ENCODE assay signal across 8 cellular contexts in genomic region chr12:12724421-12725085, GRCh38. TPM values are rescaled to one million over a fixed set of nuclear protein-coding genes. Genes with fewer than 3 reads are reported as not detected.
DNase-seq lines count a peak whose midpoint lies in the region; ATAC-seq and TF ChIP-seq lines count a peak whose summit lies in the region.

No MANE protein-coding gene starts in this region.

- H3K4me2 ChIP-seq in HCT116 (ENCODE audit: low read length), result peak overlapping the region; percentile 98

- H3K4me1 ChIP-seq in HCT116 (ENCODE audit: control insufficient read depth in 1 of 2, insufficient read depth in 2 of 2, low read length in 2 of 2), result peaks cover 31 to 36% of the 10 kb centered on the region in 2 experiments
- peaks cover 21% of the 10 kb centered on the region for H3K4me1 ChIP-seq in SJSA1 (replicated peaks)
- peaks cover 36% of the 10 kb centered on the region for H3K4me1 ChIP-seq in neuron (ENCODE audit: insufficient read depth, low read length)

- POLR2A ChIA-PET in HCT116 (lab: Charles Lee), result interaction anchor here (0.8 to 2.6 kb wide), 2 partner anchors 9 to 368 kb away, joined by 3 to 21 read pairs; partner anchors contain the start of gene CDKN1B

- no peaks in the 10 kb centered on the region for H3K9me2 ChIP-seq in HCT116 (ENCODE audit: insufficient read depth)

- H3K27me3 ChIP-seq in HCT116 (ENCODE audit: insufficient read depth, low read length) (no peaks in the 10 kb centered on the region), SJSA1 (replicated peaks) (no peaks in the 10 kb centered on the region), neuron (ENCODE audit: insufficient read depth, low read length) (no peaks in the 10 kb centered on the region)

- H3K9ac ChIP-seq in HCT116 (ENCODE audit: low read length), result peak overlapping the region; percentile 92

- RAD21 ChIA-PET in HCT116 (lab: Charles Lee; ENCODE audit: low non-redundant PET in 1 of 2, low total read pairs in 2 of 2, uncharacterized antibody in 2 of 2, unreplicated experiment in 2 of 2), result interaction anchor here in 1 of 2 experiments (0.7 kb wide), 1 partner anchor 113 kb away, joined by 6 read pairs; no protein-coding TSS in a partner anchor

- TF ChIP-seq CTCF in HCT116 (IDR thresholded peaks at IDR 0.05 in 2 of 3, conservative IDR thresholded peaks at IDR 0.05 in 1 of 3; ENCODE audit: borderline replicate concordance in 1 of 3, insufficient read depth in 1 of 3, low read depth in 2 of 3, low read length in 2 of 3) (no peak), epithelial cell of proximal tubule (conservative IDR thresholded peaks at IDR 0.05; ENCODE audit: low read depth, low read length) (no peak)

- CTCF ChIA-PET in HCT116 (lab: Charles Lee), result interaction anchor here (0.8 to 1.0 kb wide), 2 partner anchors 12 to 112 kb away, joined by 3 to 4 read pairs; no protein-coding TSS in a partner anchor

- TSS peak; percentile 71 for BruUV-seq in HCT116 (replicated peaks; lab: Mats Ljungman, UMichigan)

- intact Hi-C loops in HCT116 (cut with micrococcal nuclease), result loop anchor here (1.0 to 10.0 kb wide), 2 partner anchors 7 to 170 kb away; partner anchors contain the start of genes CDKN1B and GPRC5A

- H3K79me2 ChIP-seq in HCT116 (ENCODE audit: insufficient read depth, low read length), result peaks cover 76% of the 10 kb centered on the region

- DNase-seq in G401 (ENCODE audit: low spot score) (peak; percentile 40), HCT116 (ENCODE audit: low read depth, low spot score) (no peak), SJSA1 (ENCODE audit: low read depth in 1 of 2, low spot score in 2 of 2) (no peak), epithelial cell of proximal tubule (ENCODE audit: low read depth) (no peak), SKM-1 (lab: John Stamatoyannopoulos, UW; ENCODE audit: unreplicated experiment) (no peak), NOMO-1 treated with DMSO at 0.1 percent for 48 hours (lab: John Stamatoyannopoulos, UW; ENCODE audit: unreplicated experiment) (no peak)
- no peak for DNase-seq in stimulated activated CD4-positive, alpha-beta T cell treated with anti-CD3 and anti-CD28 coated beads, Interleukin-2, amount 100 ng/mL, for 48 hours

- peak overlapping the region; percentile 100 for H3K27ac ChIP-seq in HCT116 (ENCODE audit: low read depth, low read length)
- peak overlapping the region; percentile 98 for H3K27ac ChIP-seq in SJSA1

- H2AFZ ChIP-seq in HCT116 (ENCODE audit: low read depth, low read length, poor library complexity, severe bottlenecking) (no peak overlapping the region), neuron (ENCODE audit: low read depth, low read length) (no peak overlapping the region)

- no peak for TF ChIP-seq POLR2A in HCT116 (IDR thresholded peaks at IDR 0.05; ENCODE audit: borderline replicate concordance, extremely low read depth, insufficient read depth, insufficient read length)

- ATAC-seq in HCT116, result peak; percentile 34

- in situ Hi-C loops in G401 (cut with HindIII; ENCODE audit: low sequenced_read_pairs), result no loop called here

- peak overlapping the region; percentile 62 to 81 for H3K4me3 ChIP-seq in HCT116 (replicated peaks in 1 of 2; ENCODE audit: low read depth in 1 of 2, low read length in 2 of 2)
- peak overlapping the region; percentile 64 for H3K4me3 ChIP-seq in SJSA1
- peak overlapping the region; percentile 80 for H3K4me3 ChIP-seq in epithelial cell of proximal tubule (ENCODE audit: low read depth, low read length)
- peak overlapping the region; percentile 77 for H3K4me3 ChIP-seq in neuron (ENCODE audit: low read length)

- H4K20me1 ChIP-seq in HCT116 (ENCODE audit: insufficient read depth), result no peaks in the 10 kb centered on the region

- H3K9me3 ChIP-seq in HCT116 (ENCODE audit: control insufficient read depth in 1 of 2, insufficient read depth in 1 of 2, low read depth in 1 of 2, low read length in 2 of 2) (no peaks in the 10 kb centered on the region), SJSA1 (replicated peaks) (no peaks in the 10 kb centered on the region), neuron (ENCODE audit: low read length) (no peaks in the 10 kb centered on the region)

- TF ChIP-seq RAD21 in HCT116 (IDR thresholded peaks at IDR 0.05; ENCODE audit: low read depth), result no peak

- H3K36me3 ChIP-seq in HCT116 (ENCODE audit: control insufficient read depth in 1 of 2, insufficient read depth in 2 of 2, low read length in 2 of 2) (peaks cover 5 to 9% of the 10 kb centered on the region in 2 experiments), SJSA1 (peaks cover 55% of the 10 kb centered on the region), neuron (ENCODE audit: insufficient read depth, low read length) (peaks cover 39% of the 10 kb centered on the region)

TF ChIP-seq in HCT116, 20 proteins besides CTCF, POLR2A, EP300 and RAD21:
- TF ChIP-seq, protein P1, sequence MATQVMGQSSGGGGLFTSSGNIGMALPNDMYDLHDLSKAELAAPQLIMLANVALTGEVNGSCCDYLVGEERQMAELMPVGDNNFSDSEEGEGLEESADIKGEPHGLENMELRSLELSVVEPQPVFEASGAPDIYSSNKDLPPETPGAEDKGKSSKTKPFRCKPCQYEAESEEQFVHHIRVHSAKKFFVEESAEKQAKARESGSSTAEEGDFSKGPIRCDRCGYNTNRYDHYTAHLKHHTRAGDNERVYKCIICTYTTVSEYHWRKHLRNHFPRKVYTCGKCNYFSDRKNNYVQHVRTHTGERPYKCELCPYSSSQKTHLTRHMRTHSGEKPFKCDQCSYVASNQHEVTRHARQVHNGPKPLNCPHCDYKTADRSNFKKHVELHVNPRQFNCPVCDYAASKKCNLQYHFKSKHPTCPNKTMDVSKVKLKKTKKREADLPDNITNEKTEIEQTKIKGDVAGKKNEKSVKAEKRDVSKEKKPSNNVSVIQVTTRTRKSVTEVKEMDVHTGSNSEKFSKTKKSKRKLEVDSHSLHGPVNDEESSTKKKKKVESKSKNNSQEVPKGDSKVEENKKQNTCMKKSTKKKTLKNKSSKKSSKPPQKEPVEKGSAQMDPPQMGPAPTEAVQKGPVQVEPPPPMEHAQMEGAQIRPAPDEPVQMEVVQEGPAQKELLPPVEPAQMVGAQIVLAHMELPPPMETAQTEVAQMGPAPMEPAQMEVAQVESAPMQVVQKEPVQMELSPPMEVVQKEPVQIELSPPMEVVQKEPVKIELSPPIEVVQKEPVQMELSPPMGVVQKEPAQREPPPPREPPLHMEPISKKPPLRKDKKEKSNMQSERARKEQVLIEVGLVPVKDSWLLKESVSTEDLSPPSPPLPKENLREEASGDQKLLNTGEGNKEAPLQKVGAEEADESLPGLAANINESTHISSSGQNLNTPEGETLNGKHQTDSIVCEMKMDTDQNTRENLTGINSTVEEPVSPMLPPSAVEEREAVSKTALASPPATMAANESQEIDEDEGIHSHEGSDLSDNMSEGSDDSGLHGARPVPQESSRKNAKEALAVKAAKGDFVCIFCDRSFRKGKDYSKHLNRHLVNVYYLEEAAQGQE (IDR thresholded peaks at IDR 0.05; ENCODE audit: low read depth), result no peak
- 0 out of 2 replicates have a peak, but pooled peaks have one; percentile 4 for TF ChIP-seq CBX3 (IDR thresholded peaks at IDR 0.05; ENCODE audit: low read depth)
- no peak for TF ChIP-seq SRF (IDR thresholded peaks at IDR 0.05; ENCODE audit: low read depth)
- TF ChIP-seq EGR1 (IDR thresholded peaks at IDR 0.05; ENCODE audit: low read depth), result peak; percentile 47; the same call in 1 of the 2 replicates
- TF ChIP-seq ZFX (IDR thresholded peaks at IDR 0.05), result peak; percentile 53
- no peak for TF ChIP-seq ELF1 (IDR thresholded peaks at IDR 0.05; ENCODE audit: borderline replicate concordance, low read depth)
- no peak for TF ChIP-seq MAX (IDR thresholded peaks at IDR 0.05)
TF ChIP-seq in HCT116: peak in this region for 3.

RNA-seq across cellular contexts. Expression of gene CDKN1B, which starts 7.4 kb away (rescaled TPM):
- 65.6 and 81.7 TPM in 2 replicates for total RNA-seq in G401 (2014; rRNA removed; shearing (Covaris generic))
- total RNA-seq in HCT116 (2021; ENCODE audit: unreplicated experiment) (33.1 TPM), epithelial cell of proximal tubule (14.3 and 41.7 TPM in 2 replicates)
- 13.9 and 17.1 TPM in 2 replicates for polyA plus RNA-seq in HCT116 (2012)
- total RNA-seq in SJSA1 (2014; rRNA removed; shearing (Covaris generic)), result 42.8 and 44.8 TPM in 2 replicates

RNA-seq across cellular contexts. Expression of gene GPR19, which starts 28.6 kb away (rescaled TPM):
- 1.0 and 1.3 TPM in 2 replicates for total RNA-seq in G401 (2014; rRNA removed; shearing (Covaris generic))
- total RNA-seq in HCT116 (2021; ENCODE audit: unreplicated experiment) (2.2 TPM), epithelial cell of proximal tubule (0.80 and 1.1 TPM in 2 replicates)
- 1.3 and 1.6 TPM in 2 replicates for polyA plus RNA-seq in HCT116 (2012)
- 0.78 and 1.8 TPM in 2 replicates for total RNA-seq in SJSA1 (2014; rRNA removed; shearing (Covaris generic))
